8 cellular contexts compared by ENCODE assay signal in genomic region chrX:72306851-72307645, GRCh38. TPM values are rescaled to one million over a fixed set of nuclear protein-coding genes. Genes with fewer than 3 reads are reported as not detected.
DNase-seq lines count a peak whose midpoint lies in the region; ATAC-seq lines count a peak whose summit lies in the region.

No MANE protein-coding gene starts in this region.

- ATAC-seq in sciatic nerve, result peak; percentile 78

- intact Hi-C loops in sciatic nerve (cut with DNase I), result no loop called here

- H3K9ac ChIP-seq in SK-N-MC (ENCODE audit: insufficient read length), result no peak overlapping the region

- H3K4me1 Mint-ChIP-seq in immature natural killer cell, result peaks cover 35 to 39% of the 10 kb centered on the region in 2 donors

- H3K27me3 Mint-ChIP-seq in immature natural killer cell (ENCODE audit: low read depth in 3 of 3), result peaks cover 11 to 47% (median 23%) of the 10 kb centered on the region in 3 donors

- no peaks in the 10 kb centered on the region for H3K9me3 ChIP-seq in SK-N-MC (ENCODE audit: low read depth, low read length)

- H3K9me3 Mint-ChIP-seq in immature natural killer cell, result no peaks in the 10 kb centered on the region

- peak overlapping the region; percentile 78 for H3K4me3 ChIP-seq in SK-N-MC

- H3K27ac Mint-ChIP-seq in immature natural killer cell, result peak overlapping the region in 2 of 6 donors; percentile 56 to 71

- no peak overlapping the region for H3K27ac ChIP-seq in SK-N-MC
- no peak overlapping the region for H3K27ac ChIP-seq in caudate nucleus (ENCODE audit: low read depth, low read length)

- DNase-seq in EL, result peak; percentile 73
- DNase-seq in H4 (ENCODE audit: low spot score), result peak; percentile 50
- DNase-seq in MV-4-11 (lab: John Stamatoyannopoulos, UW), result peak; percentile 35
- DNase-seq in SK-N-MC (ENCODE audit: low read depth, low spot score), result no peak
- peak in 43 of 61 donors; percentile 2 to 65 (median 15) for DNase-seq in caudate nucleus (lab: John Stamatoyannopoulos, UW)
- peak; percentile 28 to 40 (median 35) for DNase-seq in immature natural killer cell
- peak; percentile 70 for DNase-seq in sciatic nerve (ENCODE audit: low spot score)
- DNase-seq in KG1 (lab: John Stamatoyannopoulos, UW), result no peak

- no peaks in the 10 kb centered on the region for H3K36me3 ChIP-seq in SK-N-MC (ENCODE audit: insufficient read depth, low read length)

- H3K36me3 Mint-ChIP-seq in immature natural killer cell, result no peaks in the 10 kb centered on the region

- peak overlapping the region; percentile 84 to 92 (median 90) for H3K4me3 Mint-ChIP-seq in immature natural killer cell

RNA-seq across cellular contexts. Expression of gene CITED1, which starts 1.3 kb away (rescaled TPM):
- total RNA-seq in H4 (2014; rRNA removed; shearing (Covaris generic)), result 0.33 and 1.1 TPM in 2 replicates
- polyA plus RNA-seq in immature natural killer cell, result 1 to 10 TPM in 1 of 3 donors, not detected in 2; 1.8 TPM
- 1.9 TPM for total RNA-seq in sciatic nerve

RNA-seq across cellular contexts. Expression of gene RPS4X, which starts 30.0 kb away (rescaled TPM):
- 1,565 and 1,610 TPM in 2 replicates for total RNA-seq in H4 (2014; rRNA removed; shearing (Covaris generic))
- 100 to 1,000 TPM; 414 to 635 (median 421) TPM for polyA plus RNA-seq in immature natural killer cell
- 830 TPM for total RNA-seq in sciatic nerve

Comparison
In these comparisons a context has a peak if more than half of its experiments do, and no peak if none do; other contexts are left out.
1. DNase-seq: peak in EL (single experiment), H4 (single experiment), MV-4-11 (single experiment), caudate nucleus (43 of 61), immature natural killer cell (3 of 3) and sciatic nerve (single experiment); none in SK-N-MC (single experiment) and KG1 (single experiment).